In genomic region chr16:26742040-26742439, GRCh38 we compare ENCODE assay signal across 34 cellular contexts.
DNase-seq lines count a peak whose midpoint lies in the region; ATAC-seq and TF ChIP-seq lines count a peak whose summit lies in the region.
"Had no signal": no experiment of that assay in that cellular context is flagged by ENCODE, and none has a peak within 500 bp of the region (broad histone marks: within the 10 kb centered on the region; RNA-seq: fewer than 3 reads in every experiment).

No MANE protein-coding gene starts in this region.

- H3K36me3 Mint-ChIP-seq in CD4-positive, alpha-beta T cell (ENCODE audit: low read depth), result no peaks in the 10 kb centered on the region
- H3K36me3 Mint-ChIP-seq: CD14-positive monocyte; CD4-positive, alpha-beta memory T cell; CD4-positive, CD25-positive, alpha-beta regulatory T cell; CD8-positive, alpha-beta memory T cell; CD8-positive, alpha-beta T cell had no signal

- TF ChIP-seq POLR2A in esophagus squamous epithelium (IDR thresholded peaks at IDR 0.05), result no peak

- intact Hi-C loops in heart right ventricle (cut with DNase I) (no loop called here), Right ventricle myocardium superior (cut with DNase I) (no loop called here), left ventricle myocardium inferior (cut with micrococcal nuclease) (no loop called here), left cardiac atrium (cut with DNase I) (no loop called here), esophagus squamous epithelium (cut with DNase I) (no loop called here)
- intact Hi-C loops in CD4-positive, alpha-beta T cell (cut with DNase I, micrococcal nuclease), result no loop called here

- no peak for DNase-seq in heart right ventricle
- DNase-seq in Right ventricle myocardium superior, result no peak
- DNase-seq in left ventricle myocardium inferior, result no peak
- DNase-seq in left cardiac atrium, result no peak
- DNase-seq in esophagus squamous epithelium (lab: John Stamatoyannopoulos, UW), result no peak
- peak; percentile 2 for DNase-seq in pons (ENCODE audit: low spot score)
- no peak for DNase-seq in CD4-positive, alpha-beta T cell
- no peak for DNase-seq in GDM1 (lab: John Stamatoyannopoulos, UW)
- DNase-seq: 8988T; ACHN; AML-193; BE2C; C1 segment of cervical spinal cord; Caco-2; Calu3; CD4-positive, alpha-beta memory T cell; CD4-positive, CD25-positive, alpha-beta regulatory T cell; CD8-positive, alpha-beta memory T cell; CD8-positive, alpha-beta T cell; COR-L47; DMS 273 treated with DMSO at 0.1 percent for 48 hours; DMS153; DMS53; DMS79; DMS79 treated with DMSO at 0.1 percent for 48 hours; DND-41; EL had no signal

- ATAC-seq in heart right ventricle (peak in 6 of 8 donors; percentile 46 to 75 (median 63)), Right ventricle myocardium superior (ENCODE audit: poor library complexity) (no peak), left cardiac atrium (no peak)
- ATAC-seq in CD4-positive, alpha-beta T cell (ENCODE audit: poor library complexity), result no peak
- ATAC-seq: A549; CD8-positive, alpha-beta T cell had no signal

- POLR2A ChIA-PET in CD4-positive, alpha-beta T cell (lab: Charles Lee), result no interaction called here

- H3K4me3 ChIP-seq in heart right ventricle, result no peak overlapping the region
- H3K4me3 ChIP-seq in left ventricle myocardium inferior, result no peak overlapping the region
- no peak overlapping the region for H3K4me3 ChIP-seq in esophagus squamous epithelium
- H3K4me3 ChIP-seq: A549; BLaER1; BLaER1 treated with 17β-estradiol and CSF1 and Interleukin-3, amounts not matched to agents 10 nM and 100 nM had no signal

- H3K27me3 ChIP-seq in heart right ventricle (no peaks in the 10 kb centered on the region), left ventricle myocardium inferior (ENCODE audit: low read depth) (no peaks in the 10 kb centered on the region), esophagus squamous epithelium (peaks cover 0 to 3% (median 0%) of the 10 kb centered on the region in 4 donors)
- H3K27me3 ChIP-seq in CD4-positive, alpha-beta T cell (ENCODE audit: control insufficient read depth, insufficient read depth, low read length), result no peaks in the 10 kb centered on the region
- H3K27me3 ChIP-seq: BE2C; BLaER1; BLaER1 treated with 17β-estradiol and CSF1 and Interleukin-3, amounts not matched to agents 10 nM and 100 nM had no signal

- 44 to 51% methylated on average over 2 of the region's 2 CpGs for WGBS in heart right ventricle, 2 donors
- WGBS in esophagus squamous epithelium, 2 donors, result 13 to 16% methylated on average over 2 of the region's 2 CpGs

- peaks cover 29% of the 10 kb centered on the region for H3K27me3 Mint-ChIP-seq in CD4-positive, alpha-beta T cell
- H3K27me3 Mint-ChIP-seq: CD4-positive, CD25-positive, alpha-beta regulatory T cell had no signal

- H3K9me3 ChIP-seq in heart right ventricle (no peaks in the 10 kb centered on the region), left ventricle myocardium inferior (replicated peaks) (no peaks in the 10 kb centered on the region), esophagus squamous epithelium (no peaks in the 10 kb centered on the region)
- H3K9me3 ChIP-seq in CD4-positive, alpha-beta T cell (ENCODE audit: control insufficient read depth, low read length), result no peaks in the 10 kb centered on the region
- H3K9me3 ChIP-seq: A549; BE2C; BLaER1; BLaER1 treated with 17β-estradiol and CSF1 and Interleukin-3, amounts not matched to agents 10 nM and 100 nM; Caco-2 had no signal

- peak overlapping the region in 3 of 10 donors; percentile 41 to 48 (median 45) for H3K27ac ChIP-seq in heart right ventricle
- H3K27ac ChIP-seq in left ventricle myocardium inferior (replicated peaks), result peak overlapping the region; percentile 46
- peak overlapping the region in 3 of 4 donors; percentile 8 to 48 (median 45) for H3K27ac ChIP-seq in esophagus squamous epithelium
- no peak overlapping the region for H3K27ac ChIP-seq in CD4-positive, alpha-beta T cell (ENCODE audit: low read depth, low read length)
- H3K27ac ChIP-seq: 22Rv1; A549; BLaER1; BLaER1 treated with 17β-estradiol and CSF1 and Interleukin-3, amounts not matched to agents 10 nM and 100 nM; C4-2B had no signal

- no peak overlapping the region for H3K4me3 Mint-ChIP-seq in CD4-positive, alpha-beta T cell
- H3K4me3 Mint-ChIP-seq: B cell; CD14-positive monocyte; CD4-positive, alpha-beta memory T cell; CD4-positive, CD25-positive, alpha-beta regulatory T cell; CD8-positive, alpha-beta memory T cell; CD8-positive, alpha-beta T cell had no signal

- CTCF ChIA-PET in CD4-positive, alpha-beta T cell (lab: Charles Lee), result no interaction called here

- H3K36me3 ChIP-seq in heart right ventricle (no peaks in the 10 kb centered on the region), left ventricle myocardium inferior (no peaks in the 10 kb centered on the region), esophagus squamous epithelium (no peaks in the 10 kb centered on the region)
- H3K36me3 ChIP-seq: BE2C; BLaER1; BLaER1 treated with 17β-estradiol and CSF1 and Interleukin-3, amounts not matched to agents 10 nM and 100 nM had no signal

- H3K4me1 Mint-ChIP-seq in CD4-positive, alpha-beta T cell (ENCODE audit: low read depth), result no peaks in the 10 kb centered on the region
- H3K4me1 Mint-ChIP-seq: B cell; CD14-positive monocyte; CD4-positive, alpha-beta memory T cell; CD8-positive, alpha-beta memory T cell had no signal

- H3K27ac Mint-ChIP-seq in CD4-positive, alpha-beta T cell, result no peak overlapping the region
- H3K27ac Mint-ChIP-seq: B cell; CD14-positive monocyte; CD4-positive, alpha-beta memory T cell; CD4-positive, CD25-positive, alpha-beta regulatory T cell; CD8-positive, alpha-beta memory T cell; CD8-positive, alpha-beta T cell had no signal

- peaks cover 0 to 42% (median 5%) of the 10 kb centered on the region in 9 donors for H3K4me1 ChIP-seq in heart right ventricle
- H3K4me1 ChIP-seq in left ventricle myocardium inferior, result peaks cover 13% of the 10 kb centered on the region
- H3K4me1 ChIP-seq in esophagus squamous epithelium, result peaks cover 0 to 28% (median 6%) of the 10 kb centered on the region in 3 donors
- H3K4me1 ChIP-seq: A549; BE2C; BLaER1; BLaER1 treated with 17β-estradiol and CSF1 and Interleukin-3, amounts not matched to agents 10 nM and 100 nM; Caco-2 had no signal

- H3K9me3 Mint-ChIP-seq in CD4-positive, alpha-beta T cell, result no peaks in the 10 kb centered on the region
- H3K9me3 Mint-ChIP-seq: CD4-positive, alpha-beta memory T cell; CD8-positive, alpha-beta memory T cell; CD8-positive, alpha-beta T cell had no signal

- TF ChIP-seq CTCF in heart right ventricle (IDR thresholded peaks at IDR 0.05) (no peak), left ventricle myocardium inferior (IDR thresholded peaks at IDR 0.05; ENCODE audit: borderline replicate concordance) (no peak), esophagus squamous epithelium (IDR thresholded peaks at IDR 0.05) (no peak)
- no peak for TF ChIP-seq CTCF in CD4-positive, alpha-beta T cell (IDR thresholded peaks at IDR 0.05)

Comparison
In these comparisons a context has a peak if more than half of its experiments do, and no peak if none do; other contexts are left out.
1. ATAC-seq: peak in heart right ventricle (6 of 8); none in Right ventricle myocardium superior (single experiment), left cardiac atrium (0 of 2) and CD4-positive, alpha-beta T cell (single experiment).